Comparison of ENCODE assay signal across 34 cellular contexts in the genomic region with DNA sequence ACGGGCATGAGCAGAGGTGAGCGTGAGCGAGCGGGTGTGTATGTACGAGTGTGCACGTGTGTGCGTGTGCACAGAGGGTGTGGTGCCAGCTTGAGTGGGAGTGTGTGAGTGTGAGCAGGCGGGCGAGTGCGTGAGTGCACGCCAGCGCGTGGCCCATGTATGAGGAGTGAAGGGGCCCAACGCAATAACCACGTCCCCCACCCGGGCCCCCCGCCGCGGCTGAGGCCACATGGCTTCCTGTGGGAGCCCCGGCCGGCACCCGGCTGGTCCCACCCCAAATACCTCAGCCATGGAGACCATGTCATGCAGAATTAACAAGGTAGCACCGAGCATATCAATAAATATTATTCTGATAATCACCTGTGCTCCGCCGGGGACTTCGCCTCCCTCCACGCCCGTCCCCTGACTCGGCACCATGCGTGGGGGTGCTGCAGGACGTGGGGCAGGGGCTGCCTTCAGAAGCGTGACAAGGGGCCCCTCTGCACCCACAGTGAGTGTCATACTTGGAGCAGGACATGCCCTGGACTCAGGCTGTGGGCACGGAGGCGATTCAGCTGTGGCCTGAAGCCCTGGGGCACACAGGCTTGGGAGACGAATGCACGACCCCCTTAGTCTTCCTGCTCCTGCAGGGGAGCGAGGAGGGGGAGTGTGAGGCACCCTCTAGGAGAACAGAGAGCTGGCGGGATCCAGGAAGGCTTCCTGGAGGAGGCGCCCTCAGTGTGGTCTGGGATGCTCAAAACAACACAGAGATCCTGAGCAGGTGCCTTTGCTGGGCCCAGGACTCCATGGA. TPM values are rescaled to one million over a fixed set of nuclear protein-coding genes. Genes with fewer than 3 reads are reported as not detected.
DNase-seq lines count a peak whose midpoint lies in the region; ATAC-seq, FAIRE-seq and TF ChIP-seq lines count a peak whose summit lies in the region.
"Had no signal": no experiment of that assay in that cellular context is flagged by ENCODE, and none has a peak within 500 bp of the region (broad histone marks: within the 10 kb centered on the region; RNA-seq: fewer than 3 reads in every experiment).

No MANE protein-coding gene starts in this region.

- H3K4me3 Mint-ChIP-seq in WTC11, result no peak overlapping the region
- peak overlapping the region in 2 of 3 experiments; percentile 12 to 48 for H3K4me3 Mint-ChIP-seq in nephron
- H3K4me3 Mint-ChIP-seq: activated CD4-positive, alpha-beta T cell treated with anti-CD3 and anti-CD28 coated beads, Interleukin-2, amount 10 ng/mL, durations not matched to agents 24 days and 14 days; stimulated activated effector memory CD8-positive, alpha-beta T cell treated with anti-CD3 and anti-CD28 coated beads, Interleukin-12 subunit alpha, Interleukin-12 subunit beta, amount 100 ng/mL, for 72 hours had no signal

- H3K4me1 Mint-ChIP-seq in WTC11 (peaks cover 3% of the 10 kb centered on the region), nephron (no peaks in the 10 kb centered on the region)

- H3K27me3 ChIP-seq in heart right ventricle (peaks cover 0 to 47% (median 35%) of the 10 kb centered on the region in 7 donors), SK-N-SH (ENCODE audit: insufficient read depth) (no peaks in the 10 kb centered on the region)
- H3K27me3 ChIP-seq: breast epithelium, MG63, upper lobe of right lung had no signal

- no peak overlapping the region for H2AFZ ChIP-seq in SK-N-SH (ENCODE audit: low read depth)

- H3K79me2 ChIP-seq in SK-N-SH (ENCODE audit: insufficient read depth), result no peaks in the 10 kb centered on the region

- TF ChIP-seq CTCF in heart right ventricle (IDR thresholded peaks at IDR 0.05) (no peak), WTC11 (IDR thresholded peaks at IDR 0.05) (no peak), nephron (IDR thresholded peaks at IDR 0.05; ENCODE audit: unreplicated experiment in 3 of 3) (no peak), SK-N-SH (IDR thresholded peaks at IDR 0.05) (no peak)

- POLR2A ChIA-PET in WTC11 (lab: Charles Lee) (no interaction called here), SK-N-SH (lab: Yijun Ruan, JAX) (no interaction called here)

- no peaks in the 10 kb centered on the region for H3K9me2 ChIP-seq in SK-N-SH

- H4K20me1 ChIP-seq in SK-N-SH (ENCODE audit: insufficient read depth), result no peaks in the 10 kb centered on the region

- no peak for TF ChIP-seq RAD21 in SK-N-SH (IDR thresholded peaks at IDR 0.05; ENCODE audit: low read length)

- peak; percentile 19 for DNase-seq in left ventricle myocardium superior
- no peak for DNase-seq in heart right ventricle
- no peak for DNase-seq in WTC11 (ENCODE audit: low spot score)
- no peak for DNase-seq in urothelium cell line (ENCODE audit: low spot score)
- DNase-seq in NCI-H187 (lab: John Stamatoyannopoulos, UW), result no peak
- DNase-seq in SK-N-SH, result no peak
- DNase-seq: activated CD4-positive, alpha-beta T cell treated with anti-CD3 and anti-CD28 coated beads, Interleukin-2, amount 10 ng/mL, durations not matched to agents 24 days and 14 days; activated CD8-positive, alpha-beta memory T cell treated with anti-CD3 and anti-CD28 coated beads for 24 hours; anterior cingulate cortex; effector CD4-positive, alpha-beta T cell; GOT3; KG1; MG63; NCI-H1105 treated with DMSO at 0.1 percent for 48 hours; NCI-H1930; NCI-H69; SIG-M5; substantia nigra; SW 1271; T1000; upper lobe of right lung had no signal

- no peak for TF ChIP-seq EP300 in SK-N-SH (IDR thresholded peaks at IDR 0.05; ENCODE audit: borderline replicate concordance in 1 of 2, low read depth in 1 of 2, low read length in 1 of 2)

- H3K4me3 ChIP-seq in heart right ventricle (no peak overlapping the region), SK-N-SH (ENCODE audit: low read depth in 2 of 2, low read length in 1 of 2) (no peak overlapping the region)
- H3K4me3 ChIP-seq: breast epithelium, gastroesophageal sphincter, left lung, MG63, psoas muscle, upper lobe of right lung had no signal

- H3K4me1 ChIP-seq in heart right ventricle, result peaks cover 10 to 25% (median 20%) of the 10 kb centered on the region in 9 donors
- H3K4me1 ChIP-seq in SK-N-SH (ENCODE audit: control insufficient read depth in 1 of 2, insufficient read depth in 2 of 2, low read depth in 1 of 2, low read length in 1 of 2), result peaks cover 0 to 11% of the 10 kb centered on the region in 2 experiments; a peak in 1 of 4 replicates

- H3K9ac ChIP-seq in SK-N-SH, result no peak overlapping the region

- H3K9me3 ChIP-seq in heart right ventricle (no peaks in the 10 kb centered on the region), SK-N-SH (no peaks in the 10 kb centered on the region)
- H3K9me3 ChIP-seq: breast epithelium, gastroesophageal sphincter, left lung, MG63, neutrophil, psoas muscle, upper lobe of right lung had no signal

- H3K9me3 Mint-ChIP-seq in WTC11 (no peaks in the 10 kb centered on the region), nephron (no peaks in the 10 kb centered on the region)
- H3K9me3 Mint-ChIP-seq: activated CD4-positive, alpha-beta T cell treated with anti-CD3 and anti-CD28 coated beads, Interleukin-2, amount 10 ng/mL, durations not matched to agents 24 days and 14 days; activated naive CD4-positive, alpha-beta T cell treated with anti-CD3 and anti-CD28 coated beads, Interleukin-2, amount 50 U/mL, for 72 hours; CD8-positive, alpha-beta memory T cell; stimulated activated effector memory CD8-positive, alpha-beta T cell treated with anti-CD3 and anti-CD28 coated beads, Interleukin-12 subunit alpha, Interleukin-12 subunit beta, amount 100 ng/mL, for 72 hours had no signal

- no peaks in the 10 kb centered on the region; the same call in 1 of the 2 replicates for H3K27me3 Mint-ChIP-seq in WTC11 (ENCODE audit: low read depth)
- peaks cover 8% of the 10 kb centered on the region for H3K27me3 Mint-ChIP-seq in nephron (ENCODE audit: low read depth)

- CTCF ChIA-PET in WTC11 (lab: Charles Lee) (interaction anchor here (2.2 kb wide), 1 partner anchor 10 kb away, joined by 7 read pairs; no protein-coding TSS in a partner anchor), SK-N-SH (lab: Yijun Ruan, JAX) (no interaction called here)

- H3K27ac Mint-ChIP-seq in WTC11, result peak overlapping the region; percentile 34; the same call in 1 of the 2 replicates
- peak overlapping the region in 1 of 3 experiments; percentile 29 for H3K27ac Mint-ChIP-seq in nephron
- H3K27ac Mint-ChIP-seq: activated CD4-positive, alpha-beta T cell treated with anti-CD3 and anti-CD28 coated beads, Interleukin-2, amount 10 ng/mL, durations not matched to agents 24 days and 14 days; activated naive CD4-positive, alpha-beta T cell treated with anti-CD3 and anti-CD28 coated beads, Interleukin-2, amount 50 U/mL, for 72 hours; stimulated activated effector memory CD8-positive, alpha-beta T cell treated with anti-CD3 and anti-CD28 coated beads, Interleukin-12 subunit alpha, Interleukin-12 subunit beta, amount 100 ng/mL, for 72 hours had no signal

- intact Hi-C loops in left ventricle myocardium superior (cut with micrococcal nuclease), result no loop called here
- intact Hi-C loops in heart right ventricle (cut with DNase I), result no loop called here

- H3K36me3 Mint-ChIP-seq in WTC11 (no peaks in the 10 kb centered on the region), nephron (ENCODE audit: low read depth) (no peaks in the 10 kb centered on the region)
- H3K36me3 Mint-ChIP-seq: activated naive CD4-positive, alpha-beta T cell treated with anti-CD3 and anti-CD28 coated beads, Interleukin-2, amount 50 U/mL, for 72 hours; CD8-positive, alpha-beta memory T cell had no signal

- no peaks in the 10 kb centered on the region for H3F3A ChIP-seq in SK-N-SH (replicated peaks; ENCODE audit: insufficient read depth)

- H3K36me3 ChIP-seq in heart right ventricle (no peaks in the 10 kb centered on the region), SK-N-SH (replicated peaks in 1 of 2; ENCODE audit: control insufficient read depth in 1 of 2, insufficient read depth in 2 of 2, low read length in 1 of 2) (no peaks in the 10 kb centered on the region)
- H3K36me3 ChIP-seq: breast epithelium, gastroesophageal sphincter, left lung, MG63, upper lobe of right lung had no signal

- ATAC-seq in left ventricle myocardium superior (no peak), heart right ventricle (no peak), WTC11 (no peak), HG02840 (IDR thresholded peaks at IDR 0.05; ENCODE audit: low FRiP score, unreplicated experiment) (no peak)
- ATAC-seq: activated naive CD4-positive, alpha-beta T cell treated with anti-CD3 and anti-CD28 coated beads, Interleukin-2, amount 50 U/mL, for 72 hours; gastroesophageal sphincter; left lung; Panc1; psoas muscle; stimulated activated effector memory CD8-positive, alpha-beta T cell treated with anti-CD3 and anti-CD28 coated beads, Interleukin-12 subunit alpha, Interleukin-12 subunit beta, amount 100 ng/mL, for 72 hours; upper lobe of right lung had no signal

- H3K27ac ChIP-seq in heart right ventricle, result no peak overlapping the region
- H3K27ac ChIP-seq in SK-N-SH (ENCODE audit: low read depth in 2 of 2, low read length in 1 of 2), result no peak overlapping the region
- H3K27ac ChIP-seq: breast epithelium, gastroesophageal sphincter, left lung, neutrophil, psoas muscle, upper lobe of right lung had no signal

- no peak overlapping the region for H3K4me2 ChIP-seq in SK-N-SH

- peak; percentile 86 for FAIRE-seq in urothelium cell line (lab: Jason Lieb, UNC)
- FAIRE-seq: A204.1, colon had no signal

- WGBS in heart right ventricle, 2 donors, result 81 to 83% methylated on average over 39 of the region's 39 CpGs
- 95% methylated on average over 24 of the region's 39 CpGs for WGBS in SK-N-SH (ENCODE audit: low lambda C conversion rate)

TF ChIP-seq in WTC11, 78 proteins besides CTCF, POLR2A, EP300 and RAD21 (continues in another document):
- no peak for TF ChIP-seq SP1 (CRISPR knock-in tag; conservative IDR thresholded peaks at IDR 0.05)

RNA-seq across cellular contexts. Expression of a gene that starts 5.6 kb away (rescaled TPM):
- total RNA-seq in left ventricle myocardium superior (23.8 TPM), heart right ventricle (10 to 100 TPM; 13.6 to 24.9 (median 16.4) TPM), WTC11 (2021) (79.9 to 90.4 TPM (median 81.3 TPM) in 3 replicates)
- polyA plus RNA-seq in heart right ventricle (10 to 100 TPM; 31.6 to 40.8 TPM), SK-N-SH (2012; rRNA removed) (36.7 and 50.6 TPM in 2 replicates)
- polyA plus RNA-seq in SK-N-SH (2012; cell fraction: cytosol; rRNA removed), result 16.1 and 28.8 TPM in 2 replicates
- 246 and 320 TPM in 2 replicates for polyA plus RNA-seq in SK-N-SH (2012; cell fraction: nucleus; rRNA removed)

RNA-seq across cellular contexts. Expression of a gene that starts 9.6 kb away (rescaled TPM):
- total RNA-seq in left ventricle myocardium superior (0.40 TPM), heart right ventricle (under 1 TPM in 7 of 10 donors, not detected in 3; 0.15 to 0.61 (median 0.22) TPM), WTC11 (2021) (10.2 to 10.7 TPM (median 10.3 TPM) in 3 replicates)
- polyA plus RNA-seq in heart right ventricle (under 1 TPM; 0.07 to 0.09 TPM), SK-N-SH (2012; rRNA removed) (1.3 and 2.4 TPM in 2 replicates)
- 1.5 and 2.4 TPM in 2 replicates for polyA plus RNA-seq in SK-N-SH (2012; cell fraction: cytosol; rRNA removed)
- 7.8 and 11.2 TPM in 2 replicates for polyA plus RNA-seq in SK-N-SH (2012; cell fraction: nucleus; rRNA removed)
- polyA plus RNA-seq: CD8-positive, alpha-beta memory T cell had no signal

RNA-seq across cellular contexts. Expression of a gene that starts 20.7 kb away (rescaled TPM):
- total RNA-seq in left ventricle myocardium superior (14.5 TPM), heart right ventricle (10 to 100 TPM in 9 of 10 donors, 1 to 10 TPM in 1; 9.6 to 24.6 (median 11.9) TPM), WTC11 (2021) (27.0 to 29.8 TPM (median 28.8 TPM) in 3 replicates)
- polyA plus RNA-seq in heart right ventricle (10 to 100 TPM; 22.6 to 29.8 TPM), SK-N-SH (2012; rRNA removed) (23.3 and 26.7 TPM in 2 replicates)
- 6.7 and 11.5 TPM in 2 replicates for polyA plus RNA-seq in SK-N-SH (2012; cell fraction: cytosol; rRNA removed)
- polyA plus RNA-seq in SK-N-SH (2012; cell fraction: nucleus; rRNA removed), result 121 and 176 TPM in 2 replicates
